Comparison of ENCODE assay signal across 9 cellular contexts in the genomic region with DNA sequence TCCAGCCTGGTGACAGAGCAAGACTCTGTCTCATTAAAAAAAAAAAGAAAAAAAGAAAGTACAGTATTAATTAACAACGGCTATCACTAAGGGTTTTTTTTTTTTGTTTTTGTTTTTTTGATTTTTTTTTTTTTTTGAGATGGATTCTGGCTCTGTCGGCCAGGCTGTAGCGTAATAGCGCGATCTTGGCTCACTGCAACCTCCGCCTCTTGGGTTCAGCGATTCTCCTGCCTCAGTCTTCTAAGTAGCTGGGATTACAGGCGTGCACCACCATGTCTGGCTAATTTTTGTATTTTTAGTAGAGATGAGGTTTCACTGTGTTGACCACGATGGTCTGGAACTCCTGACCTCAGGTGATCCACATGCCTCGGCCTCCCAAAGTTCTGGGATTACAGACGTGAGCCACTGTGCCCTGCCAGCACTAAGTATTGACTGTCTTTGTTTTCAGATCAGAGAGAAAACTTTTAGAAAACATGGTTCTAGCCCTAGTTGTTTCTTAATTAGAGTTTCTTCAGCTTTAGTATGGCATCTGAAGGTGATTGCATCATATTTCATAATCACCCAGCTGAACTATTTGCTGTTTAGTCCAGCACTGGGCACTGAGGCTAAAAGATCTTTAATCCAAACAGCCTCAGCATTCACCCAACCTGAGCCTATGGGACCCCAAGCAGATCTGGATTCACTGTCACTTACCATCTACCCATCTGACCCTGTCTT. TPM values are rescaled to one million over a fixed set of nuclear protein-coding genes. Genes with fewer than 3 reads are reported as not detected.
DNase-seq lines count a peak whose midpoint lies in the region; ATAC-seq, FAIRE-seq and TF ChIP-seq lines count a peak whose summit lies in the region.
"Had no signal": no experiment of that assay in that cellular context is flagged by ENCODE, and none has a peak within 500 bp of the region (broad histone marks: within the 10 kb centered on the region; RNA-seq: fewer than 3 reads in every experiment).

No MANE protein-coding gene starts in this region.

- H3K79me2 ChIP-seq in HepG2 (ENCODE audit: insufficient read depth, low read length) = peaks cover 28% of the 10 kb centered on the region

- peaks cover 13% of the 10 kb centered on the region for H4K20me1 ChIP-seq in HepG2 (ENCODE audit: insufficient read depth, low read length)

- no peak overlapping the region for H3K4me3 Mint-ChIP-seq in activated naive CD8-positive, alpha-beta T cell

- H3K36me3 Mint-ChIP-seq in activated naive CD8-positive, alpha-beta T cell = no peaks in the 10 kb centered on the region

- CTCF ChIA-PET in HepG2 (lab: Yijun Ruan, JAX; ENCODE audit: low intra/inter-chr PET ratio, low total read pairs) = no interaction called here

- H2AFZ ChIP-seq in HepG2 (ENCODE audit: low read length) = no peak overlapping the region

- WGBS in HepG2 (ENCODE audit: low lambda C conversion rate) = 94% methylated on average over 11 of the region's 11 CpGs
- 77% methylated on average over 11 of the region's 11 CpGs for WGBS in right lobe of liver (ENCODE audit: insufficient coverage, low coverage, low lambda C conversion rate, missing lambda C conversion rate)

- in situ Hi-C loops in HepG2 (cut with HindIII; ENCODE audit: extremely low pct_ligation_motif_present, low pct_unique_long_range_greater_than_20kb) = no loop called here

- H3K4me3 ChIP-seq in HepG2 (replicated peaks in 1 of 3; ENCODE audit: insufficient read depth in 1 of 3, low read depth in 2 of 3, low read length in 3 of 3) (no peak overlapping the region), right lobe of liver (no peak overlapping the region), kidney (ENCODE audit: low read length in 2 of 2) (no peak overlapping the region), upper lobe of right lung (no peak overlapping the region)
- H3K4me3 ChIP-seq: cardiac muscle cell had no signal

- H3K9me3 ChIP-seq in HepG2 (ENCODE audit: low read length) (no peaks in the 10 kb centered on the region), right lobe of liver (no peaks in the 10 kb centered on the region), kidney (ENCODE audit: control insufficient read depth in 1 of 2, low read length in 2 of 2) (no peaks in the 10 kb centered on the region), upper lobe of right lung (no peaks in the 10 kb centered on the region)

- peak; percentile 12 for FAIRE-seq in HepG2 (lab: Jason Lieb, UNC)
- no peak for FAIRE-seq in kidney (lab: Jason Lieb, UNC)

- DNase-seq in HepG2 (ENCODE audit: low spot score) (no peak), right lobe of liver (no peak), kidney (peak; percentile 14), upper lobe of right lung (no peak), left colon (no peak)

- no peaks in the 10 kb centered on the region for H3K9me3 Mint-ChIP-seq in activated naive CD8-positive, alpha-beta T cell (ENCODE audit: low read depth)

- no peak for TF ChIP-seq EP300 in HepG2 (IDR thresholded peaks at IDR 0.05; ENCODE audit: low read depth in 2 of 2, low read length in 2 of 2)
- TF ChIP-seq EP300 in HepG2 (CRISPR knock-in tag; IDR thresholded peaks at IDR 0.05; ENCODE audit: borderline replicate concordance) = no peak

- H3K27me3 ChIP-seq in HepG2 (ENCODE audit: control insufficient read depth in 1 of 2, insufficient read depth in 2 of 2, low read length in 2 of 2) = no peaks in the 10 kb centered on the region; a peak in 1 of 5 replicates
- H3K27me3 ChIP-seq in right lobe of liver = no peaks in the 10 kb centered on the region
- H3K27me3 ChIP-seq in upper lobe of right lung = no peaks in the 10 kb centered on the region
- H3K27me3 ChIP-seq: cardiac muscle cell had no signal

- H3K36me3 ChIP-seq in HepG2 (replicated peaks in 1 of 2; ENCODE audit: control insufficient read depth in 1 of 2, insufficient read depth in 2 of 2, low read length in 2 of 2) (no peaks in the 10 kb centered on the region), right lobe of liver (no peaks in the 10 kb centered on the region), kidney (ENCODE audit: control insufficient read depth in 1 of 2, insufficient read depth in 2 of 2, low read length in 2 of 2) (no peaks in the 10 kb centered on the region), upper lobe of right lung (no peaks in the 10 kb centered on the region)
- H3K36me3 ChIP-seq: cardiac muscle cell had no signal

- no peaks in the 10 kb centered on the region for H3K27me3 Mint-ChIP-seq in activated naive CD8-positive, alpha-beta T cell

- peaks cover 37% of the 10 kb centered on the region for H3K4me1 ChIP-seq in HepG2 (ENCODE audit: insufficient read depth, low read length)
- H3K4me1 ChIP-seq in right lobe of liver = peaks cover 0 to 29% (median 13%) of the 10 kb centered on the region in 4 donors
- peaks cover 16 to 18% of the 10 kb centered on the region in 2 donors for H3K4me1 ChIP-seq in kidney (ENCODE audit: control insufficient read depth in 1 of 2, insufficient read depth in 1 of 2, low read depth in 1 of 2, low read length in 2 of 2)
- H3K4me1 ChIP-seq in upper lobe of right lung = peaks cover 36% of the 10 kb centered on the region

- intact Hi-C loops in HepG2 (cut with micrococcal nuclease; ENCODE audit: unreplicated experiment) (loop anchor here (2.0 kb wide), 1 partner anchor 14 kb away; no protein-coding TSS in a partner anchor), right lobe of liver (cut with DNase I) (loop anchor here in 1 of 2 donors (5.0 kb wide), 1 partner anchor 84 kb away; no protein-coding TSS in a partner anchor), kidney (cut with DNase I) (no loop called here), upper lobe of right lung (cut with DNase I) (loop anchor here (10.0 kb wide), 1 partner anchor 82 kb away; no protein-coding TSS in a partner anchor), left colon (cut with DNase I, micrococcal nuclease) (no loop called here)

- H3K4me1 Mint-ChIP-seq in activated naive CD8-positive, alpha-beta T cell (ENCODE audit: low read depth) = peaks cover 46% of the 10 kb centered on the region

- no peak overlapping the region for H3K4me2 ChIP-seq in HepG2 (ENCODE audit: low read depth, low read length)

- H3K27ac ChIP-seq in HepG2 (ENCODE audit: extremely low read length, insufficient read depth, low read length) (no peak overlapping the region), right lobe of liver (no peak overlapping the region), kidney (ENCODE audit: low read depth in 2 of 2, low read length in 2 of 2) (no peak overlapping the region), upper lobe of right lung (peak overlapping the region; percentile 60)
- H3K27ac ChIP-seq: cardiac muscle cell had no signal

- H3K9ac ChIP-seq in HepG2 (ENCODE audit: insufficient read depth, low read depth, low read length) = no peak overlapping the region
- no peak overlapping the region for H3K9ac ChIP-seq in kidney (ENCODE audit: low read length in 2 of 2)

- H3K27ac Mint-ChIP-seq in activated naive CD8-positive, alpha-beta T cell = peak overlapping the region; percentile 43

- no peak for TF ChIP-seq CTCF in HepG2 (CRISPR knock-in tag; IDR thresholded peaks at IDR 0.05)
- TF ChIP-seq CTCF in right lobe of liver (IDR thresholded peaks at IDR 0.05) = no peak
- no peak for TF ChIP-seq CTCF in kidney (IDR thresholded peaks at IDR 0.05; ENCODE audit: borderline replicate concordance, extremely low read depth, insufficient read depth)
- TF ChIP-seq CTCF in upper lobe of right lung (IDR thresholded peaks at IDR 0.05) = no peak

- BruUV-seq in HepG2 (replicated peaks; lab: Mats Ljungman, UMichigan) = no TSS peak

- TF ChIP-seq POLR2A in HepG2 (IDR thresholded peaks at IDR 0.05; ENCODE audit: insufficient read depth in 1 of 2, low read depth in 2 of 2, low read length in 2 of 2) (no peak), right lobe of liver (IDR thresholded peaks at IDR 0.05) (no peak), GM18505 (IDR thresholded peaks at IDR 0.05; ENCODE audit: borderline replicate concordance, extremely low read depth, insufficient read depth, insufficient read length) (no peak)

- TF ChIP-seq RAD21 in HepG2 (CRISPR knock-in tag; IDR thresholded peaks at IDR 0.05) = no peak

- no peak for ATAC-seq in HepG2
- no peak for ATAC-seq in right lobe of liver
- ATAC-seq in upper lobe of right lung = no peak
- ATAC-seq in HG02588 (IDR thresholded peaks at IDR 0.05; ENCODE audit: unreplicated experiment) = no peak
- no peak for ATAC-seq in left colon
- ATAC-seq in GM18505 (IDR thresholded peaks at IDR 0.05; ENCODE audit: unreplicated experiment) = no peak

- POLR2A ChIA-PET in HepG2 (lab: Yijun Ruan, JAX) = interaction anchor here (0.8 to 3.5 kb wide), 3 partner anchors 14 to 30 kb away, joined by 3 to 25 read pairs (median 3); no protein-coding TSS in a partner anchor

TF ChIP-seq in HepG2, 621 proteins besides CTCF, POLR2A, EP300 and RAD21 (continues in another document):
- TF ChIP-seq ATF7 (IDR thresholded peaks at IDR 0.05) (peak; percentile 64), ATF7 (CRISPR knock-in tag; IDR thresholded peaks at IDR 0.05) (no peak)

RNA-seq across cellular contexts. Expression of a gene that starts 2.7 kb away (rescaled TPM):
- total RNA-seq in HepG2 (2016; rRNA removed; fragmentation: Illumina TruSeq; extraction: Trizol) (25.1 and 28.6 TPM in 2 replicates), right lobe of liver (10 to 100 TPM; 23.9 to 59.6 (median 39.2) TPM), kidney (91.0 TPM), upper lobe of right lung (85.8 TPM), left colon (100 to 1,000 TPM; 104 to 135 TPM)
- total RNA-seq in HepG2 (2016; cell fraction: cytosol; rRNA removed; fragmentation: Illumina TruSeq; extraction: Trizol; ENCODE audit: low read depth) = 10.8 and 13.3 TPM in 2 replicates
- 24.5 and 30.0 TPM in 2 replicates for total RNA-seq in HepG2 (2016; cell fraction: insoluble cytoplasmic fraction; rRNA removed; fragmentation: Illumina TruSeq; extraction: Trizol)
- total RNA-seq in HepG2 (2016; cell fraction: membrane; rRNA removed; fragmentation: Illumina TruSeq; extraction: Trizol) = 43.4 and 51.5 TPM in 2 replicates
- total RNA-seq in HepG2 (2016; cell fraction: nucleus; rRNA removed; fragmentation: Illumina TruSeq; extraction: Trizol) = 19.5 and 24.3 TPM in 2 replicates
- polyA plus RNA-seq in HepG2 (2011; rRNA removed) (15.1 and 16.8 TPM in 2 replicates), kidney (ENCODE audit: insufficient read depth, low read depth, low replicate concordance) (18.0 TPM)
- 10.5 and 13.4 TPM in 2 replicates for polyA plus RNA-seq in HepG2 (2011; cell fraction: cytosol; rRNA removed)
- polyA plus RNA-seq in HepG2 (2011; cell fraction: nucleus; rRNA removed) = 17.3 and 19.1 TPM in 2 replicates
- 19.3 and 26.1 TPM in 2 replicates for polyA plus RNA-seq in HepG2 (2012)
- 13.2 and 13.4 TPM in 2 replicates for polyA plus RNA-seq in HepG2 (2016; cell fraction: cytosol; fragmentation: Illumina TruSeq; extraction: Trizol; ENCODE audit: low read depth)
- 38.8 and 59.1 TPM in 2 replicates for polyA plus RNA-seq in HepG2 (2016; cell fraction: insoluble cytoplasmic fraction; fragmentation: Illumina TruSeq; extraction: Trizol; ENCODE audit: low read depth)
- polyA plus RNA-seq in HepG2 (2016; cell fraction: membrane; fragmentation: Illumina TruSeq; extraction: Trizol; ENCODE audit: low read depth) = 38.7 and 46.4 TPM in 2 replicates
- 43.6 and 47.2 TPM in 2 replicates for polyA plus RNA-seq in HepG2 (2016; cell fraction: nucleus; fragmentation: Illumina TruSeq; extraction: Trizol; ENCODE audit: insufficient read depth, low read depth)
- 16.0 and 18.2 TPM in 2 replicates for polyA minus RNA-seq in HepG2 (2011; rRNA and poly(A)+ RNA removed; ENCODE audit: low replicate concordance)
- polyA minus RNA-seq in HepG2 (2011; cell fraction: cytosol; rRNA and poly(A)+ RNA removed) = 24.2 and 24.4 TPM in 2 replicates
- 11.5 and 14.5 TPM in 2 replicates for polyA minus RNA-seq in HepG2 (2011; cell fraction: nucleus; rRNA and poly(A)+ RNA removed)

Comparison
In these comparisons a context has a peak if more than half of its experiments do, and no peak if none do; other contexts are left out.
1. intact Hi-C loops: an anchor here in HepG2 (2.0 kb wide) and upper lobe of right lung (10.0 kb wide); none called in kidney and left colon.